Comparison of ENCODE assay signal across 25 cellular contexts in the genomic region with DNA sequence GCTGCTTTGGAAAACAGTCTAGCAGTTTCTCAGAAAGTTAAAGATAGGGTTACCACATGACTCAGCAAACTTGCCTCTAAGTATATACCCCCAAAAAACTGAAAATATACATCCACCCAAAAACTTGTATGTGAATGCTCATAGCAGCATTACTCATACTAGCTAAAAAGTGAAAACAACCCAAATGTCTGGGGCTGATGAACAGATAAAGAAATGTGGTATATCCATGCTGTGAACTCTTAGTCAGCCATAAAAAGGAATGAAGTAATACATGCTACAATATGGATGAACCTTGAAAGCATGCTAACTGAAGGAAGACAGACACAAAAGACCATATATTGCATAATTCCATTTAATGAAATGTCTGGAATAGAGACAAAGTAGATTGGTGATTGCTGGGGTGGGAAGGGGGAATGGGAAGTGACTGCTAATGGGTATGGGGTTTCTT.
"Had no signal": no experiment of that assay in that cellular context is flagged by ENCODE, and none has a peak within 500 bp of the region (broad histone marks: within the 10 kb centered on the region; RNA-seq: fewer than 3 reads in every experiment).

No MANE protein-coding gene starts in this region.

- FAIRE-seq: keratinocyte, urothelium cell line had no signal

- H3K4me3 Mint-ChIP-seq: dendritic cell treated with granulocyte-macrophage colony-stimulating factor and Interleukin-4, amounts not matched to agents 40 ng/mL and 50 ng/mL, for 4 days; endodermal cell; naive thymus-derived CD8-positive, alpha-beta T cell; nephron progenitor cell; stimulated activated naive B cell treated with anti-CD40 and anti-IgM and Interleukin-4, amounts not matched to agents 10 μg/mL and 1 μg/mL and 100 μg/mL, for 72 hours; stimulated activated naive CD8-positive, alpha-beta T cell treated with anti-CD3 and anti-CD28 coated beads, Interleukin-15, Interleukin-2, amounts not matched to agents 100 ng/mL and 50 ng/mL, for 24 hours had no signal

- ATAC-seq: esophagus mucosa; gastrocnemius medialis; left ventricle myocardium superior; lower lobe of right lung; naive thymus-derived CD8-positive, alpha-beta T cell; stimulated activated naive B cell treated with anti-CD40 and anti-IgM and Interleukin-4, amounts not matched to agents 10 μg/mL and 1 μg/mL and 100 μg/mL, for 72 hours had no signal

- H3K27me3 ChIP-seq: gastrocnemius medialis, right atrium auricular region, sigmoid colon, tibial nerve, upper lobe of left lung had no signal

- H3K36me3 Mint-ChIP-seq: naive thymus-derived CD8-positive, alpha-beta T cell; stimulated activated naive B cell treated with anti-CD40 and anti-IgM and Interleukin-4, amounts not matched to agents 10 μg/mL and 1 μg/mL and 100 μg/mL, for 72 hours had no signal

- H3K36me3 ChIP-seq: gastrocnemius medialis, lower lobe of right lung, prostate gland, right atrium auricular region, sigmoid colon, spleen, thoracic aorta, tibial nerve, upper lobe of left lung had no signal

- H3K27ac Mint-ChIP-seq: dendritic cell treated with granulocyte-macrophage colony-stimulating factor and Interleukin-4, amounts not matched to agents 40 ng/mL and 50 ng/mL, for 4 days; endodermal cell; naive thymus-derived CD8-positive, alpha-beta T cell; nephron progenitor cell; stimulated activated naive B cell treated with anti-CD40 and anti-IgM and Interleukin-4, amounts not matched to agents 10 μg/mL and 1 μg/mL and 100 μg/mL, for 72 hours; stimulated activated naive CD8-positive, alpha-beta T cell treated with anti-CD3 and anti-CD28 coated beads, Interleukin-15, Interleukin-2, amounts not matched to agents 100 ng/mL and 50 ng/mL, for 24 hours had no signal

- H3K9me3 ChIP-seq: gastrocnemius medialis, lower lobe of right lung, prostate gland, right atrium auricular region, sigmoid colon, spleen, thoracic aorta, tibial nerve, upper lobe of left lung had no signal

- H3K27ac ChIP-seq: epithelial cell of prostate, gastrocnemius medialis, lower lobe of right lung, prostate gland, right atrium auricular region, sigmoid colon, spleen, thoracic aorta, tibial nerve, upper lobe of left lung had no signal

- H3K4me1 Mint-ChIP-seq: naive thymus-derived CD8-positive, alpha-beta T cell; nephron progenitor cell; stimulated activated naive B cell treated with anti-CD40 and anti-IgM and Interleukin-4, amounts not matched to agents 10 μg/mL and 1 μg/mL and 100 μg/mL, for 72 hours had no signal

- H3K4me1 ChIP-seq: gastrocnemius medialis, lower lobe of right lung, prostate gland, right atrium auricular region, sigmoid colon, spleen, tibial nerve, upper lobe of left lung had no signal

- H3K9me3 Mint-ChIP-seq: dendritic cell treated with granulocyte-macrophage colony-stimulating factor and Interleukin-4, amounts not matched to agents 40 ng/mL and 50 ng/mL, for 4 days; naive thymus-derived CD8-positive, alpha-beta T cell; stimulated activated naive B cell treated with anti-CD40 and anti-IgM and Interleukin-4, amounts not matched to agents 10 μg/mL and 1 μg/mL and 100 μg/mL, for 72 hours; stimulated activated naive CD8-positive, alpha-beta T cell treated with anti-CD3 and anti-CD28 coated beads, Interleukin-15, Interleukin-2, amounts not matched to agents 100 ng/mL and 50 ng/mL, for 24 hours had no signal

- H3K27me3 Mint-ChIP-seq: stimulated activated naive CD8-positive, alpha-beta T cell treated with anti-CD3 and anti-CD28 coated beads, Interleukin-15, Interleukin-2, amounts not matched to agents 100 ng/mL and 50 ng/mL, for 24 hours had no signal

- DNase-seq: effector CD8-positive, alpha-beta T cell; endodermal cell; foreskin fibroblast; gastrocnemius medialis; head of caudate nucleus; left ventricle myocardium superior; lower lobe of right lung; naive thymus-derived CD8-positive, alpha-beta T cell; nephron progenitor cell; nucleus accumbens; sigmoid colon; spleen; stimulated activated CD4-positive, alpha-beta T cell treated with anti-CD3 and anti-CD28 coated beads, Interleukin-4, amount 100 ng/mL, for 4 hours; stimulated activated naive B cell treated with anti-CD40 and anti-IgM and Interleukin-4, amounts not matched to agents 10 μg/mL and 1 μg/mL and 100 μg/mL, for 72 hours; upper lobe of left lung had no signal

- H3K4me3 ChIP-seq: gastrocnemius medialis, lower lobe of right lung, prostate gland, right atrium auricular region, sigmoid colon, spleen, thoracic aorta, tibial nerve, upper lobe of left lung had no signal
